In the genomic region with DNA sequence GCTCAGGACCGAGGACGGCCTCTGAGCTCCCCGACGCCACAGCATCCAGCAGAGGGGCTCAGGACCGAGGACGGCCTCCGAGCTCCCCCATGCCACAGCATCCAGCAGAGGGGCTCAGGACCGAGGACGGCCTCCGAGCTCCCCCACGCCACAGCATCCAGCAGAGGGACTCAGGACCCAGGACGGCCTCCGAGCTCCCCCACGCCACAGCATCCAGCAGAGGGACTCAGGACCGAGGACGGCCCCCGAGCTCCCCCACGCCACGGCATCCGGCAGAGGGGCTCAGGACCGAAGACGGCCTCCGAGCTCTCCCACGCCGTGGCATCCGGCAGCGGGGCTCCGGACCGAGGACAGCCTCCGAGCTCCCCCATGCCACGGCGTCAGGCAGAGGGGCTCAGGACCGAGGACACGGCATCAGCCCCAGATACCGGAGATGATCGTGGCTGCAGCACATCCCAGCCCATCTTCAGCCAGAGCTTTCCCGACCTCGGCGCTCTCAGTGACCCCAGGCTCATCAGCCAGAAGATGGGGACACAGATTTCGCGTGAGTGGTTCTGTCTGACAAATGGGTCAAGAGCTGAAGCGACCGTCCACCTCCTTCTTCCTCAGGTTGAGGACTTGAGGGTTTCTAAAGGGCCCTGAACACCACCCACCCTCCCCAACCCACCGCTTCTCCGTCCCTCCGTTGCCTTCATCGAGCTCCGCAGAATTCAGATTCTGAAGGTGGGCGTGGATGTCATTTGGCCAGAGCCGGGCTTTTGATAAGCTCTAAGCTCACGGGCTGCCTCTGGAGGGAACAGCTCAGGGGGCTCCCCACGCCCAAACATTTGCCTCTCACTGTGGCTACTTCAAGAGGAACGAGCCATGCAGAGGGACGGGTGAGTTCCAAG, we compare ENCODE assay signal across 18 cellular contexts. TPM values are rescaled to one million over a fixed set of nuclear protein-coding genes. Genes with fewer than 3 reads are reported as not detected.
DNase-seq lines count a peak whose midpoint lies in the region; ATAC-seq and TF ChIP-seq lines count a peak whose summit lies in the region.
"Had no signal": no experiment of that assay in that cellular context is flagged by ENCODE, and none has a peak within 500 bp of the region (broad histone marks: within the 10 kb centered on the region; RNA-seq: fewer than 3 reads in every experiment).

No MANE protein-coding gene starts in this region.

- H3K27me3 ChIP-seq in RWPE2 (ENCODE audit: insufficient read depth, poor library complexity, severe bottlenecking) (no peaks in the 10 kb centered on the region), gastroesophageal sphincter (no peaks in the 10 kb centered on the region), neuronal stem cell (ENCODE audit: control insufficient read depth in 3 of 3, insufficient read depth in 3 of 3, low read depth in 1 of 3, low read length in 3 of 3) (no peaks in the 10 kb centered on the region), spleen (replicated peaks in 1 of 7) (no peaks in the 10 kb centered on the region)
- H3K27me3 ChIP-seq: BE2C had no signal

- 97 to 100% methylated on average over 3 to 10 of the region's 54 CpGs for WGBS in gastroesophageal sphincter (ENCODE audit: low coverage in 1 of 2), 2 donors
- WGBS in neuronal stem cell (ENCODE audit: extremely low coverage in 2 of 2, insufficient read length in 2 of 2, insufficient replicate concordance in 1 of 2), 2 donors: no CpG with 5 or more reads among the region's 54 CpGs
- WGBS in spleen, 5 donors: 89 to 96% (median 93%) methylated on average over 25 to 54 of the region's 54 CpGs

- H3K36me3 ChIP-seq in RWPE2 (ENCODE audit: low read depth) (peaks cover 11% of the 10 kb centered on the region; the same call in 1 of the 2 replicates), gastroesophageal sphincter (no peaks in the 10 kb centered on the region), neuronal stem cell (replicated peaks in 1 of 2; ENCODE audit: control insufficient read depth in 2 of 2, insufficient read depth in 2 of 2, low read length in 2 of 2) (peaks cover 0 to 8% of the 10 kb centered on the region in 2 donors), spleen (peaks cover 0 to 19% (median 0%) of the 10 kb centered on the region in 6 donors)
- H3K36me3 ChIP-seq: BE2C had no signal

- peak overlapping the region; percentile 20 for H3K23ac ChIP-seq in neuronal stem cell (ENCODE audit: low read depth, low read length, poor library complexity)

- H3K4me3 ChIP-seq in RWPE2 (ENCODE audit: severe bottlenecking) (no peak overlapping the region), gastroesophageal sphincter (no peak overlapping the region), neuronal stem cell (ENCODE audit: low read length in 2 of 2) (no peak overlapping the region), spleen (no peak overlapping the region)
- H3K4me3 ChIP-seq: GM23338 had no signal

- no peak overlapping the region for H3K27ac ChIP-seq in RWPE2 (ENCODE audit: poor library complexity, severe bottlenecking)
- peak overlapping the region in 3 of 4 donors; percentile 4 to 88 (median 31) for H3K27ac ChIP-seq in gastroesophageal sphincter
- H3K27ac ChIP-seq in neuronal stem cell (replicated peaks; ENCODE audit: low read length): no peak overlapping the region
- peak overlapping the region in 3 of 8 donors; percentile 22 to 53 (median 33) for H3K27ac ChIP-seq in spleen
- H3K27ac ChIP-seq: C4-2B had no signal

- no peak overlapping the region for H2AFZ ChIP-seq in neuronal stem cell (ENCODE audit: low read length)
- H2AFZ ChIP-seq: GM23338 had no signal

- no peak overlapping the region for H2BK15ac ChIP-seq in neuronal stem cell (ENCODE audit: low read length)

- no peaks in the 10 kb centered on the region for H3K9me3 Mint-ChIP-seq in Calu3 (ENCODE audit: low read depth, unreplicated experiment)

- H3K27me3 Mint-ChIP-seq in Calu3 (ENCODE audit: unreplicated experiment): no peaks in the 10 kb centered on the region
- H3K27me3 Mint-ChIP-seq: CD4-positive, alpha-beta T cell had no signal

- TF ChIP-seq POLR2A in gastroesophageal sphincter (IDR thresholded peaks at IDR 0.05) (no peak), spleen (IDR thresholded peaks at IDR 0.05) (no peak)

- no peak overlapping the region for H2BK5ac ChIP-seq in neuronal stem cell (ENCODE audit: low read length)

- H3K27ac Mint-ChIP-seq in Calu3 (ENCODE audit: unreplicated experiment): no peak overlapping the region
- H3K27ac Mint-ChIP-seq: CD4-positive, alpha-beta T cell; GM23338; HFFc6 had no signal

- H2AK5ac ChIP-seq in neuronal stem cell (ENCODE audit: low read depth, low read length): no peak overlapping the region

- peak overlapping the region; percentile 28 for H3K18ac ChIP-seq in neuronal stem cell (ENCODE audit: low read length)

- DNase-seq in RWPE2 (ENCODE audit: low spot score): peak; percentile 44
- no peak for DNase-seq in neuronal stem cell (ENCODE audit: low spot score)
- peak; percentile 68 for DNase-seq in spleen
- no peak for DNase-seq in RPMI8226
- no peak for DNase-seq in Calu3
- DNase-seq: ACHN; BE2C; Caco-2; CD4-positive, alpha-beta T cell; DMS153; DMS79; GDM1; HFFc6 had no signal

- H3K4ac ChIP-seq in neuronal stem cell (ENCODE audit: low read length): no peak overlapping the region

- TF ChIP-seq CTCF in RWPE2 (IDR thresholded peaks at IDR 0.05; ENCODE audit: poor library complexity, severe bottlenecking) (no peak), gastroesophageal sphincter (IDR thresholded peaks at IDR 0.05) (no peak), spleen (IDR thresholded peaks at IDR 0.05 in 8 of 11, conservative IDR thresholded peaks at IDR 0.05 in 3 of 11) (no peak), Calu3 (IDR thresholded peaks at IDR 0.05; ENCODE audit: unreplicated experiment) (no peak)

- BruUV-seq in Calu3 (replicated peaks; lab: Mats Ljungman, UMichigan): no TSS peak

- no peak overlapping the region for H3K14ac ChIP-seq in neuronal stem cell (ENCODE audit: low read length)

- no peak for ATAC-seq in RWPE2 (ENCODE audit: low read depth)
- ATAC-seq in gastroesophageal sphincter: no peak
- no peak for ATAC-seq in HG02571 (IDR thresholded peaks at IDR 0.05; ENCODE audit: unreplicated experiment)
- ATAC-seq: GM23338, HCT116 had no signal

- H3K4me1 Mint-ChIP-seq in Calu3 (ENCODE audit: low read depth, unreplicated experiment): no peaks in the 10 kb centered on the region

- peaks cover 10% of the 10 kb centered on the region for H3K36me3 Mint-ChIP-seq in Calu3 (ENCODE audit: insufficient read depth, unreplicated experiment)

- no peak overlapping the region for H3K4me3 Mint-ChIP-seq in Calu3 (ENCODE audit: low read depth, unreplicated experiment)
- H3K4me3 Mint-ChIP-seq: CD4-positive, alpha-beta T cell; GM23338; HFFc6 had no signal

- H3K9ac ChIP-seq in neuronal stem cell (ENCODE audit: low read depth, low read length, poor library complexity): no peak overlapping the region

- intact Hi-C loops in spleen (cut with DNase I; ENCODE audit: low total_unique reads) (no loop called here), Calu3 (cut with micrococcal nuclease; ENCODE audit: unreplicated experiment) (no loop called here)

- no peak overlapping the region for H3K4me2 ChIP-seq in neuronal stem cell (ENCODE audit: insufficient read depth, low read length, poor library complexity, severe bottlenecking)
- H3K4me2 ChIP-seq: GM23338 had no signal

- CTCF ChIA-PET in Calu3 (lab: Charles Lee): interaction anchor here (0.6 to 0.7 kb wide), 3 partner anchors 23 to 33 kb away, joined by 3 to 6 read pairs (median 3); no protein-coding TSS in a partner anchor

- H2BK12ac ChIP-seq in neuronal stem cell (ENCODE audit: low read length): no peak overlapping the region

- no peak overlapping the region for H2BK120ac ChIP-seq in neuronal stem cell (ENCODE audit: low read depth, low read length)

- H3K4me1 ChIP-seq in RWPE2 (ENCODE audit: insufficient read depth, poor library complexity, severe bottlenecking) (no peaks in the 10 kb centered on the region), gastroesophageal sphincter (peaks cover 0 to 42% (median 18%) of the 10 kb centered on the region in 3 donors), neuronal stem cell (ENCODE audit: control insufficient read depth in 2 of 2, insufficient read depth in 1 of 2, low read depth in 1 of 2, low read length in 2 of 2) (peaks cover 0 to 7% of the 10 kb centered on the region in 2 donors), spleen (peaks cover 7 to 17% (median 13%) of the 10 kb centered on the region in 6 donors)
- H3K4me1 ChIP-seq: BE2C, Caco-2 had no signal

- peaks cover 7% of the 10 kb centered on the region for H3K79me1 ChIP-seq in neuronal stem cell (ENCODE audit: low read depth, low read length)

- H4K91ac ChIP-seq in neuronal stem cell (ENCODE audit: low read depth, low read length, poor library complexity): no peak overlapping the region

- no peak for TF ChIP-seq EP300 in gastroesophageal sphincter (IDR thresholded peaks at IDR 0.05)

- H4K8ac ChIP-seq in neuronal stem cell (ENCODE audit: low read depth, low read length): no peak overlapping the region

- H3K9me3 ChIP-seq in RWPE2 (ENCODE audit: severe bottlenecking): no peaks in the 10 kb centered on the region
- no peaks in the 10 kb centered on the region for H3K9me3 ChIP-seq in gastroesophageal sphincter
- H3K9me3 ChIP-seq in neuronal stem cell (replicated peaks in 1 of 2; ENCODE audit: control insufficient read depth in 2 of 2, insufficient read depth in 1 of 2, low read depth in 1 of 2, low read length in 2 of 2): peaks cover 0 to 7% of the 10 kb centered on the region in 2 donors
- peaks cover 0 to 9% (median 2%) of the 10 kb centered on the region in 8 donors for H3K9me3 ChIP-seq in spleen
- H3K9me3 ChIP-seq: BE2C, Caco-2 had no signal

RNA-seq across cellular contexts. Expression of a gene that starts 55.8 kb away (rescaled TPM):
- total RNA-seq in gastroesophageal sphincter (10 to 100 TPM; 17.4 to 36.4 (median 21.7) TPM), spleen (10 to 100 TPM; 13.7 to 22.4 (median 21.2) TPM), Calu3 (2022) (54.0 and 57.2 TPM in 2 replicates)
- 26.4 TPM for polyA plus RNA-seq in neuronal stem cell (2013, experiment 1 of 2)
- 26.5 TPM for polyA plus RNA-seq in neuronal stem cell (2013, experiment 2 of 2)
- polyA plus RNA-seq in spleen: 1 to 10 TPM; 7.5 to 8.4 (median 7.7) TPM

RNA-seq across cellular contexts. Expression of a gene that starts 56.3 kb away (rescaled TPM):
- 10 to 100 TPM; 11.6 to 39.1 (median 24.8) TPM for total RNA-seq in gastroesophageal sphincter
- 14.0 TPM for polyA plus RNA-seq in neuronal stem cell (2013, experiment 1 of 2)
- 12.9 TPM for polyA plus RNA-seq in neuronal stem cell (2013, experiment 2 of 2)
- 10 to 100 TPM; 20.8 to 39.5 (median 23.8) TPM for total RNA-seq in spleen
- polyA plus RNA-seq in spleen: 10 to 100 TPM in 2 of 3 donors, 1 to 10 TPM in 1; 9.9 to 30.2 (median 13.9) TPM
- 24.8 and 28.3 TPM in 2 replicates for total RNA-seq in Calu3 (2022)

Comparison
In these comparisons a context has a peak if more than half of its experiments do, and no peak if none do; other contexts are left out.
1. DNase-seq: peak in RWPE2 (single experiment) and spleen (single experiment); none in neuronal stem cell (single experiment), RPMI8226 (single experiment) and Calu3 (single experiment).
2. H3K27ac ChIP-seq: peak in gastroesophageal sphincter (3 of 4); none in RWPE2 (single experiment) and neuronal stem cell (single experiment).